2 cellular contexts compared by ENCODE assay signal in the genomic region with DNA sequence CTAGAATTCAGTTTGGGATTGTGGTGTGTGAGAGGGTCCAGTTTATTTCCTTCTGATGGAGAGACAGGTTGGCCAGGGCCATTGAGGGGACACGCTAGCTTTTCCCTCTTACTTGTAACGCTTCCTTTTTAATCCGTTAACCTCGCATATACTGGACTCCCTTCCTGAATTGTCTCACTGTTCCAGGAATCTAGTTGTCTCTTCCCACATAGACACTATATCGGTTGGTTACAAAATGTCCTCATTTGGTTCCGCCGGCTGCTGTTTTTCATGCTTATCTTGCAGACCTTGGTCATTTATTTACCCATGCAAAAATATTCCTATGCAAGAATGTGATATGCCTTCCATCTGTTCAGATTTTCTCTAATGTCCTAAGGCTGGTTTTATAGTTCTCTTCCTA.
TF ChIP-seq lines count a peak whose summit lies in the region.

No MANE protein-coding gene starts in this region.

TF ChIP-seq in liver, 16 proteins besides CTCF, POLR2A, EP300 and RAD21:
- TF ChIP-seq HNF4A (conservative IDR thresholded peaks at IDR 0.05) (no peak), SP1 (IDR thresholded peaks at IDR 0.05) (peak; percentile 24)

TF ChIP-seq in HepG2, 621 proteins besides CTCF, POLR2A, EP300 and RAD21:
- TF ChIP-seq ZNF550 (CRISPR knock-in tag; IDR thresholded peaks at IDR 0.05; ENCODE audit: borderline replicate concordance): no peak
- TF ChIP-seq ZNF790 (CRISPR knock-in tag; IDR thresholded peaks at IDR 0.05; ENCODE audit: borderline replicate concordance): no peak
- TF ChIP-seq SRSF1 (optimal IDR thresholded peaks at IDR 0.05; ENCODE audit: low read depth, low read length): no peak
- no peak for TF ChIP-seq ZKSCAN5 (CRISPR knock-in tag; IDR thresholded peaks at IDR 0.05)
- TF ChIP-seq BCL6 (CRISPR knock-in tag; IDR thresholded peaks at IDR 0.05): no peak
- TF ChIP-seq ZKSCAN8 (CRISPR knock-in tag; IDR thresholded peaks at IDR 0.05; ENCODE audit: borderline replicate concordance): no peak
- TF ChIP-seq, protein P1, sequence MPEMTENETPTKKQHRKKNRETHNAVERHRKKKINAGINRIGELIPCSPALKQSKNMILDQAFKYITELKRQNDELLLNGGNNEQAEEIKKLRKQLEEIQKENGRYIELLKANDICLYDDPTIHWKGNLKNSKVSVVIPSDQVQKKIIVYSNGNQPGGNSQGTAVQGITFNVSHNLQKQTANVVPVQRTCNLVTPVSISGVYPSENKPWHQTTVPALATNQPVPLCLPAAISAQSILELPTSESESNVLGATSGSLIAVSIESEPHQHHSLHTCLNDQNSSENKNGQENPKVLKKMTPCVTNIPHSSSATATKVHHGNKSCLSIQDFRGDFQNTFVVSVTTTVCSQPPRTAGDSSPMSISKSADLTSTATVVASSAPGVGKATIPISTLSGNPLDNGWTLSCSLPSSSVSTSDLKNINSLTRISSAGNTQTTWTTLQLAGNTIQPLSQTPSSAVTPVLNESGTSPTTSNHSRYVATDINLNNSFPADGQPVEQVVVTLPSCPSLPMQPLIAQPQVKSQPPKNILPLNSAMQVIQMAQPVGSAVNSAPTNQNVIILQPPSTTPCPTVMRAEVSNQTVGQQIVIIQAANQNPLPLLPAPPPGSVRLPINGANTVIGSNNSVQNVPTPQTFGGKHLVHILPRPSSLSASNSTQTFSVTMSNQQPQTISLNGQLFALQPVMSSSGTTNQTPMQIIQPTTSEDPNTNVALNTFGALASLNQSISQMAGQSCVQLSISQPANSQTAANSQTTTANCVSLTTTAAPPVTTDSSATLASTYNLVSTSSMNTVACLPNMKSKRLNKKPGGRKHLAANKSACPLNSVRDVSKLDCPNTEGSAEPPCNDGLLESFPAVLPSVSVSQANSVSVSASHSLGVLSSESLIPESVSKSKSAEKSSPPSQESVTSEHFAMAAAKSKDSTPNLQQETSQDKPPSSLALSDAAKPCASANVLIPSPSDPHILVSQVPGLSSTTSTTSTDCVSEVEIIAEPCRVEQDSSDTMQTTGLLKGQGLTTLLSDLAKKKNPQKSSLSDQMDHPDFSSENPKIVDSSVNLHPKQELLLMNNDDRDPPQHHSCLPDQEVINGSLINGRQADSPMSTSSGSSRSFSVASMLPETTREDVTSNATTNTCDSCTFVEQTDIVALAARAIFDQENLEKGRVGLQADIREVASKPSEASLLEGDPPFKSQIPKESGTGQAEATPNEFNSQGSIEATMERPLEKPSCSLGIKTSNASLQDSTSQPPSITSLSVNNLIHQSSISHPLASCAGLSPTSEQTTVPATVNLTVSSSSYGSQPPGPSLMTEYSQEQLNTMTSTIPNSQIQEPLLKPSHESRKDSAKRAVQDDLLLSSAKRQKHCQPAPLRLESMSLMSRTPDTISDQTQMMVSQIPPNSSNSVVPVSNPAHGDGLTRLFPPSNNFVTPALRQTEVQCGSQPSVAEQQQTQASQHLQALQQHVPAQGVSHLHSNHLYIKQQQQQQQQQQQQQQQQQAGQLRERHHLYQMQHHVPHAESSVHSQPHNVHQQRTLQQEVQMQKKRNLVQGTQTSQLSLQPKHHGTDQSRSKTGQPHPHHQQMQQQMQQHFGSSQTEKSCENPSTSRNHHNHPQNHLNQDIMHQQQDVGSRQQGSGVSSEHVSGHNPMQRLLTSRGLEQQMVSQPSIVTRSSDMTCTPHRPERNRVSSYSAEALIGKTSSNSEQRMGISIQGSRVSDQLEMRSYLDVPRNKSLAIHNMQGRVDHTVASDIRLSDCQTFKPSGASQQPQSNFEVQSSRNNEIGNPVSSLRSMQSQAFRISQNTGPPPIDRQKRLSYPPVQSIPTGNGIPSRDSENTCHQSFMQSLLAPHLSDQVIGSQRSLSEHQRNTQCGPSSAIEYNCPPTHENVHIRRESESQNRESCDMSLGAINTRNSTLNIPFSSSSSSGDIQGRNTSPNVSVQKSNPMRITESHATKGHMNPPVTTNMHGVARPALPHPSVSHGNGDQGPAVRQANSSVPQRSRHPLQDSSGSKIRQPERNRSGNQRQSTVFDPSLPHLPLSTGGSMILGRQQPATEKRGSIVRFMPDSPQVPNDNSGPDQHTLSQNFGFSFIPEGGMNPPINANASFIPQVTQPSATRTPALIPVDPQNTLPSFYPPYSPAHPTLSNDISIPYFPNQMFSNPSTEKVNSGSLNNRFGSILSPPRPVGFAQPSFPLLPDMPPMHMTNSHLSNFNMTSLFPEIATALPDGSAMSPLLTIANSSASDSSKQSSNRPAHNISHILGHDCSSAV (CRISPR knock-in tag; IDR thresholded peaks at IDR 0.05; ENCODE audit: borderline replicate concordance): no peak
- no peak for TF ChIP-seq ZNF501 (CRISPR knock-in tag; IDR thresholded peaks at IDR 0.05)
- no peak for TF ChIP-seq MAFK (conservative IDR thresholded peaks at IDR 0.05 in 1 of 2, IDR thresholded peaks at IDR 0.05 in 1 of 2; ENCODE audit: low read length in 2 of 2)
- TF ChIP-seq ZNF224 (CRISPR knock-in tag; IDR thresholded peaks at IDR 0.05): no peak
- no peak for TF ChIP-seq ZSCAN30 (CRISPR knock-in tag; IDR thresholded peaks at IDR 0.05)
- TF ChIP-seq, protein P2, sequence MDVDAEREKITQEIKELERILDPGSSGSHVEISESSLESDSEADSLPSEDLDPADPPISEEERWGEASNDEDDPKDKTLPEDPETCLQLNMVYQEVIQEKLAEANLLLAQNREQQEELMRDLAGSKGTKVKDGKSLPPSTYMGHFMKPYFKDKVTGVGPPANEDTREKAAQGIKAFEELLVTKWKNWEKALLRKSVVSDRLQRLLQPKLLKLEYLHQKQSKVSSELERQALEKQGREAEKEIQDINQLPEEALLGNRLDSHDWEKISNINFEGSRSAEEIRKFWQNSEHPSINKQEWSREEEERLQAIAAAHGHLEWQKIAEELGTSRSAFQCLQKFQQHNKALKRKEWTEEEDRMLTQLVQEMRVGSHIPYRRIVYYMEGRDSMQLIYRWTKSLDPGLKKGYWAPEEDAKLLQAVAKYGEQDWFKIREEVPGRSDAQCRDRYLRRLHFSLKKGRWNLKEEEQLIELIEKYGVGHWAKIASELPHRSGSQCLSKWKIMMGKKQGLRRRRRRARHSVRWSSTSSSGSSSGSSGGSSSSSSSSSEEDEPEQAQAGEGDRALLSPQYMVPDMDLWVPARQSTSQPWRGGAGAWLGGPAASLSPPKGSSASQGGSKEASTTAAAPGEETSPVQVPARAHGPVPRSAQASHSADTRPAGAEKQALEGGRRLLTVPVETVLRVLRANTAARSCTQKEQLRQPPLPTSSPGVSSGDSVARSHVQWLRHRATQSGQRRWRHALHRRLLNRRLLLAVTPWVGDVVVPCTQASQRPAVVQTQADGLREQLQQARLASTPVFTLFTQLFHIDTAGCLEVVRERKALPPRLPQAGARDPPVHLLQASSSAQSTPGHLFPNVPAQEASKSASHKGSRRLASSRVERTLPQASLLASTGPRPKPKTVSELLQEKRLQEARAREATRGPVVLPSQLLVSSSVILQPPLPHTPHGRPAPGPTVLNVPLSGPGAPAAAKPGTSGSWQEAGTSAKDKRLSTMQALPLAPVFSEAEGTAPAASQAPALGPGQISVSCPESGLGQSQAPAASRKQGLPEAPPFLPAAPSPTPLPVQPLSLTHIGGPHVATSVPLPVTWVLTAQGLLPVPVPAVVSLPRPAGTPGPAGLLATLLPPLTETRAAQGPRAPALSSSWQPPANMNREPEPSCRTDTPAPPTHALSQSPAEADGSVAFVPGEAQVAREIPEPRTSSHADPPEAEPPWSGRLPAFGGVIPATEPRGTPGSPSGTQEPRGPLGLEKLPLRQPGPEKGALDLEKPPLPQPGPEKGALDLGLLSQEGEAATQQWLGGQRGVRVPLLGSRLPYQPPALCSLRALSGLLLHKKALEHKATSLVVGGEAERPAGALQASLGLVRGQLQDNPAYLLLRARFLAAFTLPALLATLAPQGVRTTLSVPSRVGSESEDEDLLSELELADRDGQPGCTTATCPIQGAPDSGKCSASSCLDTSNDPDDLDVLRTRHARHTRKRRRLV (CRISPR knock-in tag; IDR thresholded peaks at IDR 0.05): no peak
- TF ChIP-seq, protein P3, sequence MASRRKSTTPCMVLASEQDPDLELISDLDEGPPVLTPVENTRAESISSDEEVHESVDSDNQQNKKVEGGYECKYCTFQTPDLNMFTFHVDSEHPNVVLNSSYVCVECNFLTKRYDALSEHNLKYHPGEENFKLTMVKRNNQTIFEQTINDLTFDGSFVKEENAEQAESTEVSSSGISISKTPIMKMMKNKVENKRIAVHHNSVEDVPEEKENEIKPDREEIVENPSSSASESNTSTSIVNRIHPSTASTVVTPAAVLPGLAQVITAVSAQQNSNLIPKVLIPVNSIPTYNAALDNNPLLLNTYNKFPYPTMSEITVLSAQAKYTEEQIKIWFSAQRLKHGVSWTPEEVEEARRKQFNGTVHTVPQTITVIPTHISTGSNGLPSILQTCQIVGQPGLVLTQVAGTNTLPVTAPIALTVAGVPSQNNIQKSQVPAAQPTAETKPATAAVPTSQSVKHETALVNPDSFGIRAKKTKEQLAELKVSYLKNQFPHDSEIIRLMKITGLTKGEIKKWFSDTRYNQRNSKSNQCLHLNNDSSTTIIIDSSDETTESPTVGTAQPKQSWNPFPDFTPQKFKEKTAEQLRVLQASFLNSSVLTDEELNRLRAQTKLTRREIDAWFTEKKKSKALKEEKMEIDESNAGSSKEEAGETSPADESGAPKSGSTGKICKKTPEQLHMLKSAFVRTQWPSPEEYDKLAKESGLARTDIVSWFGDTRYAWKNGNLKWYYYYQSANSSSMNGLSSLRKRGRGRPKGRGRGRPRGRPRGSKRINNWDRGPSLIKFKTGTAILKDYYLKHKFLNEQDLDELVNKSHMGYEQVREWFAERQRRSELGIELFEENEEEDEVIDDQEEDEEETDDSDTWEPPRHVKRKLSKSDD (CRISPR knock-in tag; IDR thresholded peaks at IDR 0.05; ENCODE audit: low read depth): no peak
